Comparison of ENCODE assay signal across 8 cellular contexts in the genomic region with DNA sequence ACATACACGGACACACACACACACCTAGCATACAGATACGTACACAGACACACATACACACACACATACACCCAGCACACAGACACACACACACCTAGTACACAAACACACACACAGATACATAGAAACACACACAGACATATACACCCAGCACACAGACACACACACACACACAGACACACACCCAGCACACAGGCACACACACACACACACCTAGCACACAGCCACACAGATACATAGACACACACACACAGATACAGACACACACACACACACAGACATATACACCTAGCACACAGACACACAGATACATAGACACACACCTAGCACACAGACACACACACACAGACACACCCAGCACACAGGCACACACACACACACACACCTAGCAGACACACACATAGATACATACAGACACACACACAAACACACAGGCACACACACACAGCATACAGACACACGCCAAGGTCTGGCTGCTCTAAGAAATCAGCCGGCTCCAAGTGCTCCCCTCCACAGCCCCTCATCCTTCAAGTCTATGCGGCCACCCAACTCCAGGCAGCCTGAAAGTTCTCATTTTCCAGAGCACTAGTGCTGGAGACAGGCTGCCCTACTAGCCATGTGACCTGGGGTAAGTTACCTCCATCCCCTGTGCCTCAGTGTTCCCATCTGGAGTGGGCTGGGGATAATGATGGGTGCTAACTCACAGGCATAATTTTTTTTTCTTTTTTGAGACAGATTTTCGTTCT. TPM values are rescaled to one million over a fixed set of nuclear protein-coding genes. Genes with fewer than 3 reads are reported as not detected.
A peak's percentile ranks its signal among the peaks of the same experiment; 100 is the strongest.
DNase-seq lines count a peak whose midpoint lies in the region; ATAC-seq and TF ChIP-seq lines count a peak whose summit lies in the region.
"Had no signal": no experiment of that assay in that cellular context is flagged by ENCODE, and none has a peak within 500 bp of the region (broad histone marks: within the 10 kb centered on the region; RNA-seq: fewer than 3 reads in every experiment).

No MANE protein-coding gene starts in this region.

- peaks cover 9% of the 10 kb centered on the region; the same call in 1 of the 2 replicates for H3K4me1 ChIP-seq in GM23338 (ENCODE audit: insufficient read depth)
- peaks cover 32 to 60% (median 52%) of the 10 kb centered on the region in 4 donors for H3K4me1 ChIP-seq in esophagus muscularis mucosa
- peaks cover 4% of the 10 kb centered on the region for H3K4me1 ChIP-seq in ovary (ENCODE audit: insufficient read depth)

- H2AFZ ChIP-seq in GM23338: no peak overlapping the region
- H2AFZ ChIP-seq: neural progenitor cell had no signal

- no peak overlapping the region for H3K27ac ChIP-seq in GM23338 (ENCODE audit: low read depth)
- H3K27ac ChIP-seq in esophagus muscularis mucosa (replicated peaks in 1 of 4): peak overlapping the region in 3 of 4 donors; percentile 44 to 99 (median 48)
- H3K27ac ChIP-seq in ovary: no peak overlapping the region
- H3K27ac ChIP-seq: C4-2B, neural progenitor cell had no signal

- H3K9me3 ChIP-seq in esophagus muscularis mucosa: no peaks in the 10 kb centered on the region
- no peaks in the 10 kb centered on the region for H3K9me3 ChIP-seq in ovary

- H3K27me3 Mint-ChIP-seq in GM23338 (ENCODE audit: insufficient read depth, low read depth, poor library complexity): peaks cover 13% of the 10 kb centered on the region

- no peak overlapping the region for H3K4me3 Mint-ChIP-seq in GM23338
- H3K4me3 Mint-ChIP-seq: neural progenitor cell had no signal

- WGBS in esophagus muscularis mucosa: 67% methylated on average over 6 of the region's 6 CpGs
- 54 to 68% (median 65%) methylated on average over 6 of the region's 6 CpGs for WGBS in ovary, 3 donors

- H3F3A ChIP-seq in GM23338 (replicated peaks; ENCODE audit: low read depth): peaks cover 5% of the 10 kb centered on the region; the same call in 1 of the 2 replicates

- no peak for DNase-seq in GM23338 (ENCODE audit: low spot score)
- DNase-seq in esophagus muscularis mucosa (ENCODE audit: extremely low spot score): no peak
- DNase-seq in ovary: no peak
- DNase-seq: NCI-H1436 treated with DMSO at 0.1 percent for 48 hours had no signal

- peaks cover 21% of the 10 kb centered on the region for H3K36me3 Mint-ChIP-seq in GM23338 (ENCODE audit: low read depth)

- no peaks in the 10 kb centered on the region for H3K9me2 ChIP-seq in GM23338 (ENCODE audit: insufficient read depth)

- H3K36me3 ChIP-seq in GM23338 (ENCODE audit: insufficient read depth) (no peaks in the 10 kb centered on the region), esophagus muscularis mucosa (peaks cover 46 to 90% (median 82%) of the 10 kb centered on the region in 4 donors), ovary (peaks cover 4% of the 10 kb centered on the region)
- H3K36me3 ChIP-seq: neural progenitor cell had no signal

- H3K27me3 ChIP-seq in GM23338 (ENCODE audit: insufficient read depth) (no peaks in the 10 kb centered on the region), esophagus muscularis mucosa (no peaks in the 10 kb centered on the region), ovary (no peaks in the 10 kb centered on the region)
- H3K27me3 ChIP-seq: neural progenitor cell had no signal

- H3K4me3 ChIP-seq in GM23338 (no peak overlapping the region), esophagus muscularis mucosa (no peak overlapping the region), ovary (no peak overlapping the region)
- H3K4me3 ChIP-seq: coronary artery, neural progenitor cell had no signal

- ATAC-seq in GM23338 (no peak), HG02840 (IDR thresholded peaks at IDR 0.05; ENCODE audit: low FRiP score, unreplicated experiment) (no peak)

- peaks cover 31% of the 10 kb centered on the region for H3K4me1 Mint-ChIP-seq in GM23338

- intact Hi-C loops in esophagus muscularis mucosa (cut with DNase I): loop anchor here (5.0 kb wide), 1 partner anchor 65 kb away; no protein-coding TSS in a partner anchor
- intact Hi-C loops in ovary (cut with DNase I): no loop called here

- H3K79me2 ChIP-seq in GM23338 (replicated peaks; ENCODE audit: insufficient read depth): no peaks in the 10 kb centered on the region

- H3K4me2 ChIP-seq in GM23338: no peak overlapping the region
- H3K4me2 ChIP-seq: neural progenitor cell had no signal

- no peaks in the 10 kb centered on the region for H3K9me3 Mint-ChIP-seq in GM23338
- H3K9me3 Mint-ChIP-seq: neural progenitor cell had no signal

- TF ChIP-seq CTCF in GM23338 (conservative IDR thresholded peaks at IDR 0.05; ENCODE audit: low read depth in 2 of 2) (no peak), esophagus muscularis mucosa (IDR thresholded peaks at IDR 0.05) (no peak), ovary (IDR thresholded peaks at IDR 0.05) (no peak)

- H3K27ac Mint-ChIP-seq in GM23338: peak overlapping the region; percentile 20; the same call in 1 of the 2 replicates
- H3K27ac Mint-ChIP-seq: neural progenitor cell had no signal

- TF ChIP-seq POLR2A in esophagus muscularis mucosa (IDR thresholded peaks at IDR 0.05; ENCODE audit: low read depth): no peak
- no peak for TF ChIP-seq POLR2A in ovary (IDR thresholded peaks at IDR 0.05)

- TF ChIP-seq EP300 in esophagus muscularis mucosa (IDR thresholded peaks at IDR 0.05): no peak
- TF ChIP-seq EP300 in ovary (IDR thresholded peaks at IDR 0.05): no peak

- no peaks in the 10 kb centered on the region for H4K20me1 ChIP-seq in GM23338 (replicated peaks; ENCODE audit: insufficient read depth)

TF ChIP-seq in GM23338, 12 proteins besides CTCF, POLR2A, EP300 and RAD21 (continues in another document):
- TF ChIP-seq JUNB (IDR thresholded peaks at IDR 0.05; ENCODE audit: unreplicated experiment): no peak
- no peak for TF ChIP-seq CREB1 (CRISPR knock-in tag; IDR thresholded peaks at IDR 0.05; ENCODE audit: low read depth)
- TF ChIP-seq NANOG (IDR thresholded peaks at IDR 0.05; ENCODE audit: borderline replicate concordance): no peak
- TF ChIP-seq ZNF331 (CRISPR knock-in tag; IDR thresholded peaks at IDR 0.05; ENCODE audit: low read depth): no peak
- TF ChIP-seq, protein P1, sequence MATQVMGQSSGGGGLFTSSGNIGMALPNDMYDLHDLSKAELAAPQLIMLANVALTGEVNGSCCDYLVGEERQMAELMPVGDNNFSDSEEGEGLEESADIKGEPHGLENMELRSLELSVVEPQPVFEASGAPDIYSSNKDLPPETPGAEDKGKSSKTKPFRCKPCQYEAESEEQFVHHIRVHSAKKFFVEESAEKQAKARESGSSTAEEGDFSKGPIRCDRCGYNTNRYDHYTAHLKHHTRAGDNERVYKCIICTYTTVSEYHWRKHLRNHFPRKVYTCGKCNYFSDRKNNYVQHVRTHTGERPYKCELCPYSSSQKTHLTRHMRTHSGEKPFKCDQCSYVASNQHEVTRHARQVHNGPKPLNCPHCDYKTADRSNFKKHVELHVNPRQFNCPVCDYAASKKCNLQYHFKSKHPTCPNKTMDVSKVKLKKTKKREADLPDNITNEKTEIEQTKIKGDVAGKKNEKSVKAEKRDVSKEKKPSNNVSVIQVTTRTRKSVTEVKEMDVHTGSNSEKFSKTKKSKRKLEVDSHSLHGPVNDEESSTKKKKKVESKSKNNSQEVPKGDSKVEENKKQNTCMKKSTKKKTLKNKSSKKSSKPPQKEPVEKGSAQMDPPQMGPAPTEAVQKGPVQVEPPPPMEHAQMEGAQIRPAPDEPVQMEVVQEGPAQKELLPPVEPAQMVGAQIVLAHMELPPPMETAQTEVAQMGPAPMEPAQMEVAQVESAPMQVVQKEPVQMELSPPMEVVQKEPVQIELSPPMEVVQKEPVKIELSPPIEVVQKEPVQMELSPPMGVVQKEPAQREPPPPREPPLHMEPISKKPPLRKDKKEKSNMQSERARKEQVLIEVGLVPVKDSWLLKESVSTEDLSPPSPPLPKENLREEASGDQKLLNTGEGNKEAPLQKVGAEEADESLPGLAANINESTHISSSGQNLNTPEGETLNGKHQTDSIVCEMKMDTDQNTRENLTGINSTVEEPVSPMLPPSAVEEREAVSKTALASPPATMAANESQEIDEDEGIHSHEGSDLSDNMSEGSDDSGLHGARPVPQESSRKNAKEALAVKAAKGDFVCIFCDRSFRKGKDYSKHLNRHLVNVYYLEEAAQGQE (IDR thresholded peaks at IDR 0.05; ENCODE audit: unreplicated experiment): no peak
- no peak for TF ChIP-seq EZH2phosphoT487 (IDR thresholded peaks at IDR 0.05; ENCODE audit: unreplicated experiment)

RNA-seq across cellular contexts. Expression of a gene that starts 13.2 kb away (rescaled TPM):
- total RNA-seq in GM23338 (2014; rRNA removed; shearing (Covaris generic)): 3.6 and 4.2 TPM in 2 replicates
- 3.1 and 3.3 TPM in 2 replicates for polyA plus RNA-seq in GM23338 (2016; fragmentation: Nextera tagmentation; extraction: Ambion mirVana)
- 10 to 100 TPM in 3 of 4 donors, 1 to 10 TPM in 1; 6.1 to 24.2 (median 14.5) TPM for total RNA-seq in esophagus muscularis mucosa
- 10 to 100 TPM; 10.7 to 73.8 (median 23.7) TPM for total RNA-seq in ovary
- 10 to 100 TPM; 11.8 to 59.0 TPM for polyA plus RNA-seq in ovary

RNA-seq across cellular contexts. Expression of a gene that starts 24.5 kb away (rescaled TPM):
- total RNA-seq in GM23338 (2014; rRNA removed; shearing (Covaris generic)): 9.6 and 10.5 TPM in 2 replicates
- polyA plus RNA-seq in GM23338 (2016; fragmentation: Nextera tagmentation; extraction: Ambion mirVana): 3.4 and 3.6 TPM in 2 replicates
- total RNA-seq in esophagus muscularis mucosa: 100 to 1,000 TPM in 2 of 4 donors, 10 to 100 TPM in 2; 69.7 to 112 (median 85.2) TPM
- total RNA-seq in ovary: 100 to 1,000 TPM in 2 of 7 donors, 10 to 100 TPM in 5; 51.4 to 129 (median 89.3) TPM
- polyA plus RNA-seq in ovary: 10 to 100 TPM; 77.5 to 87.2 TPM

RNA-seq across cellular contexts. Expression of a gene that starts 33.0 kb away (rescaled TPM):
- total RNA-seq in GM23338 (2014; rRNA removed; shearing (Covaris generic)): 88.9 and 95.1 TPM in 2 replicates
- polyA plus RNA-seq in GM23338 (2016; fragmentation: Nextera tagmentation; extraction: Ambion mirVana) (44.4 and 44.8 TPM in 2 replicates), ovary (10 to 100 TPM; 45.1 to 51.3 TPM)
- total RNA-seq in esophagus muscularis mucosa (10 to 100 TPM; 33.6 to 43.6 (median 37.4) TPM), ovary (10 to 100 TPM; 42.2 to 73.9 (median 66.7) TPM)

RNA-seq across cellular contexts. Expression of a gene that starts 34.5 kb away (rescaled TPM):
- total RNA-seq in GM23338 (2014; rRNA removed; shearing (Covaris generic)): 52.5 and 56.5 TPM in 2 replicates
- polyA plus RNA-seq in GM23338 (2016; fragmentation: Nextera tagmentation; extraction: Ambion mirVana): 14.3 and 16.2 TPM in 2 replicates
- total RNA-seq in esophagus muscularis mucosa: 10 to 100 TPM; 64.1 to 86.8 (median 72.2) TPM
- 100 to 1,000 TPM in 1 of 7 donors, 10 to 100 TPM in 6; 59.6 to 110 (median 83.3) TPM for total RNA-seq in ovary
- polyA plus RNA-seq in ovary: 100 to 1,000 TPM in 1 of 2 donors, 10 to 100 TPM in 1; 60.8 to 122 TPM

RNA-seq across cellular contexts. Expression of a gene that starts 53.1 kb away (rescaled TPM):
- 76.1 and 82.9 TPM in 2 replicates for total RNA-seq in GM23338 (2014; rRNA removed; shearing (Covaris generic))
- 34.4 and 37.5 TPM in 2 replicates for polyA plus RNA-seq in GM23338 (2016; fragmentation: Nextera tagmentation; extraction: Ambion mirVana)
- total RNA-seq in esophagus muscularis mucosa: 100 to 1,000 TPM in 2 of 4 donors, 10 to 100 TPM in 2; 77.2 to 103 (median 95.5) TPM
- 100 to 1,000 TPM in 4 of 7 donors, 10 to 100 TPM in 3; 39.9 to 122 (median 106) TPM for total RNA-seq in ovary
- 100 to 1,000 TPM in 1 of 2 donors, 10 to 100 TPM in 1; 53.1 to 113 TPM for polyA plus RNA-seq in ovary

Comparison
In these comparisons a context has a peak if more than half of its experiments do, and no peak if none do; other contexts are left out.
1. H3K27ac ChIP-seq: peak in esophagus muscularis mucosa (3 of 4); none in GM23338 (single experiment) and ovary (0 of 2).